ENCODE assay signal across 20 cellular contexts in genomic region chr2:152115952-152116351, GRCh38. TPM values are rescaled to one million over a fixed set of nuclear protein-coding genes. Genes with fewer than 3 reads are reported as not detected.
DNase-seq lines count a peak whose midpoint lies in the region; ATAC-seq and TF ChIP-seq lines count a peak whose summit lies in the region.
"Had no signal": no experiment of that assay in that cellular context is flagged by ENCODE, and none has a peak within 500 bp of the region (broad histone marks: within the 10 kb centered on the region; RNA-seq: fewer than 3 reads in every experiment).

No MANE protein-coding gene starts in this region.

- H3K36me3 Mint-ChIP-seq in glutamatergic neuron (ENCODE audit: unreplicated experiment) = no peaks in the 10 kb centered on the region
- H3K36me3 Mint-ChIP-seq: natural killer cell treated with Interleukin-12 subunit alpha and Interleukin-12 subunit beta and Interleukin-15 and Interleukin-18, amount 100 ng/mL, for 72 hours had no signal

- peak; percentile 42; the same call in 1 of the 3 replicates for ATAC-seq in RWPE2 (ENCODE audit: low read depth)
- ATAC-seq in GM19395 (IDR thresholded peaks at IDR 0.05; ENCODE audit: unreplicated experiment) = no peak
- ATAC-seq in GM18519 (IDR thresholded peaks at IDR 0.05; ENCODE audit: low FRiP score, unreplicated experiment) = no peak
- ATAC-seq: natural killer cell treated with Interleukin-12 subunit alpha and Interleukin-12 subunit beta and Interleukin-15 and Interleukin-18, amount 100 ng/mL, for 72 hours had no signal

- no peaks in the 10 kb centered on the region for H3K9me3 ChIP-seq in left ventricle myocardium inferior (replicated peaks)
- H3K9me3 ChIP-seq in right atrium auricular region = no peaks in the 10 kb centered on the region
- no peaks in the 10 kb centered on the region for H3K9me3 ChIP-seq in RWPE2 (ENCODE audit: severe bottlenecking)
- H3K9me3 ChIP-seq: BE2C had no signal

- H3K27ac Mint-ChIP-seq in glutamatergic neuron (ENCODE audit: unreplicated experiment) = no peak overlapping the region
- H3K27ac Mint-ChIP-seq: natural killer cell treated with Interleukin-12 subunit alpha and Interleukin-12 subunit beta and Interleukin-15 and Interleukin-18, amount 100 ng/mL, for 72 hours; T-helper 2 cell treated with Interferon-gamma antibody and Interleukin-4, amounts not matched to agents 5 μg/mL and 100 μg/mL, for 36 hours had no signal

- DNase-seq in left ventricle myocardium inferior = no peak
- no peak for DNase-seq in right atrium auricular region (ENCODE audit: low spot score)
- no peak for DNase-seq in RWPE2 (ENCODE audit: low spot score)
- no peak for DNase-seq in fibroblast of villous mesenchyme (ENCODE audit: low read depth)
- no peak for DNase-seq in occipital lobe (lab: John Stamatoyannopoulos, UW)
- no peak for DNase-seq in glutamatergic neuron
- DNase-seq: activated CD4-positive, CD25-positive, alpha-beta regulatory T cell treated with anti-CD3 and anti-CD28 coated beads, Interleukin-2, amount 50 U/mL, for 72 hours; activated effector memory CD4-positive, alpha-beta T cell treated with anti-CD3 and anti-CD28 coated beads, Interleukin-2, amount 50 U/mL, for 16 hours; amniotic stem cell; BE2C; immature natural killer cell; IMR-90; NCI-H1092; NCI-H345; retina; SHP77 treated with DMSO at 0.1 percent for 48 hours had no signal

- H3K4me1 Mint-ChIP-seq in glutamatergic neuron (ENCODE audit: low read depth, unreplicated experiment) = no peaks in the 10 kb centered on the region

- H3K4me3 ChIP-seq in left ventricle myocardium inferior = no peak overlapping the region
- H3K4me3 ChIP-seq in right atrium auricular region = no peak overlapping the region
- H3K4me3 ChIP-seq in RWPE2 (ENCODE audit: severe bottlenecking) = no peak overlapping the region
- H3K4me3 ChIP-seq in fibroblast of villous mesenchyme (ENCODE audit: low read depth, low read length) = no peak overlapping the region

- H3K27me3 Mint-ChIP-seq in glutamatergic neuron (ENCODE audit: unreplicated experiment) = no peaks in the 10 kb centered on the region
- H3K27me3 Mint-ChIP-seq: natural killer cell treated with Interleukin-12 subunit alpha and Interleukin-12 subunit beta and Interleukin-15 and Interleukin-18, amount 100 ng/mL, for 72 hours had no signal

- H3K4me1 ChIP-seq in left ventricle myocardium inferior (no peaks in the 10 kb centered on the region), right atrium auricular region (no peaks in the 10 kb centered on the region), RWPE2 (ENCODE audit: insufficient read depth, poor library complexity, severe bottlenecking) (no peaks in the 10 kb centered on the region)
- H3K4me1 ChIP-seq: BE2C had no signal

- no peak overlapping the region for H3K4me3 Mint-ChIP-seq in glutamatergic neuron (ENCODE audit: unreplicated experiment)
- H3K4me3 Mint-ChIP-seq: immature natural killer cell; natural killer cell treated with Interleukin-12 subunit alpha and Interleukin-12 subunit beta and Interleukin-15 and Interleukin-18, amount 100 ng/mL, for 72 hours; T-helper 2 cell treated with Interferon-gamma antibody and Interleukin-4, amounts not matched to agents 5 μg/mL and 100 μg/mL, for 36 hours had no signal

- peak; percentile 21 for TF ChIP-seq CTCF in left ventricle myocardium inferior (IDR thresholded peaks at IDR 0.05; ENCODE audit: borderline replicate concordance)
- TF ChIP-seq CTCF in right atrium auricular region (IDR thresholded peaks at IDR 0.05) = no peak
- peak; percentile 24 for TF ChIP-seq CTCF in RWPE2 (IDR thresholded peaks at IDR 0.05; ENCODE audit: poor library complexity, severe bottlenecking)
- TF ChIP-seq CTCF in fibroblast of villous mesenchyme (IDR thresholded peaks at IDR 0.05; ENCODE audit: insufficient read depth, low read depth, low read length) = peak; percentile 15
- no peak for TF ChIP-seq CTCF in glutamatergic neuron (IDR thresholded peaks at IDR 0.05; ENCODE audit: partially characterized antibody, unreplicated experiment)

- no peak overlapping the region for H3K27ac ChIP-seq in left ventricle myocardium inferior (replicated peaks)
- no peak overlapping the region for H3K27ac ChIP-seq in right atrium auricular region
- H3K27ac ChIP-seq in RWPE2 (ENCODE audit: poor library complexity, severe bottlenecking) = no peak overlapping the region

- H3K9me3 Mint-ChIP-seq in glutamatergic neuron (ENCODE audit: unreplicated experiment) = no peaks in the 10 kb centered on the region
- H3K9me3 Mint-ChIP-seq: immature natural killer cell; natural killer cell treated with Interleukin-12 subunit alpha and Interleukin-12 subunit beta and Interleukin-15 and Interleukin-18, amount 100 ng/mL, for 72 hours had no signal

- H3K27me3 ChIP-seq in left ventricle myocardium inferior (ENCODE audit: low read depth) (no peaks in the 10 kb centered on the region), right atrium auricular region (no peaks in the 10 kb centered on the region), RWPE2 (ENCODE audit: insufficient read depth, poor library complexity, severe bottlenecking) (no peaks in the 10 kb centered on the region)
- H3K27me3 ChIP-seq: BE2C had no signal

- intact Hi-C loops in left ventricle myocardium inferior (cut with micrococcal nuclease) = no loop called here

- peaks cover 19% of the 10 kb centered on the region for H3K36me3 ChIP-seq in left ventricle myocardium inferior
- H3K36me3 ChIP-seq in right atrium auricular region = no peaks in the 10 kb centered on the region
- no peaks in the 10 kb centered on the region for H3K36me3 ChIP-seq in RWPE2 (ENCODE audit: low read depth)
- H3K36me3 ChIP-seq: BE2C had no signal

RNA-seq across cellular contexts. Expression of gene CACNB4, which starts 17.1 kb away (rescaled TPM):
- 0.25 TPM for total RNA-seq in left ventricle myocardium inferior
- under 1 TPM; 0.37 to 0.90 TPM for total RNA-seq in right atrium auricular region
- total RNA-seq in fibroblast of villous mesenchyme = 0.32 and 0.43 TPM in 2 replicates
- total RNA-seq in occipital lobe = 70.2 TPM
- 5.1 TPM for total RNA-seq in glutamatergic neuron (ENCODE audit: unreplicated experiment)

RNA-seq across cellular contexts. Expression of gene STAM2, which starts 59.6 kb away (rescaled TPM):
- total RNA-seq in left ventricle myocardium inferior (27.8 TPM), right atrium auricular region (10 to 100 TPM; 26.8 to 27.3 TPM), fibroblast of villous mesenchyme (37.7 and 51.4 TPM in 2 replicates), occipital lobe (82.7 TPM), glutamatergic neuron (ENCODE audit: unreplicated experiment) (25.1 TPM)

Comparison
In these comparisons a context has a peak if more than half of its experiments do, and no peak if none do; other contexts are left out.
1. CTCF ChIP-seq: peak in left ventricle myocardium inferior (single experiment), RWPE2 (single experiment) and fibroblast of villous mesenchyme (single experiment); none in right atrium auricular region (0 of 2) and glutamatergic neuron (single experiment).
2. RNA of gene CACNB4, which starts 17.1 kb away (total RNA-seq): 70.2 TPM in occipital lobe (single experiment); 5.1 TPM in glutamatergic neuron (single experiment), 0.37 to 0.90 TPM in right atrium auricular region, 0.32 to 0.43 TPM in fibroblast of villous mesenchyme and 0.25 TPM in left ventricle myocardium inferior (single experiment); every median in the first group is over 10 times any median in the second.